ENCODE assay signal across 18 cellular contexts in genomic region chr9:126412945-126413344, GRCh38.
DNase-seq lines count a peak whose midpoint lies in the region; ATAC-seq lines count a peak whose summit lies in the region.
"Had no signal": no experiment of that assay in that cellular context is flagged by ENCODE, and none has a peak within 500 bp of the region (broad histone marks: within the 10 kb centered on the region; RNA-seq: fewer than 3 reads in every experiment).

No MANE protein-coding gene starts in this region.

- no peaks in the 10 kb centered on the region for H3K9me3 Mint-ChIP-seq in activated T-cell treated with anti-CD3 and anti-CD28 coated beads, Interleukin-2, amount 50 U/mL, for 4 hours
- H3K9me3 Mint-ChIP-seq in activated CD8-positive, alpha-beta T cell treated with anti-CD3 and anti-CD28 coated beads, Interleukin-2, amount 10 ng/mL, durations not matched to agents 7 days and 5 days (ENCODE audit: insufficient read depth): no peaks in the 10 kb centered on the region
- H3K9me3 Mint-ChIP-seq: activated T-cell treated with anti-CD3 and anti-CD28 coated beads, Interleukin-2, amount 50 U/mL, for 24 hours had no signal

- POLR2A ChIA-PET in activated CD8-positive, alpha-beta T cell treated with anti-CD3 and anti-CD28 coated beads, Interleukin-2, amount 10 ng/mL, durations not matched to agents 7 days and 5 days (lab: Charles Lee): interaction anchor here (1.0 kb wide), 1 partner anchor 57 kb away, joined by 4 read pairs; no protein-coding TSS in a partner anchor

- CTCF ChIA-PET in activated CD8-positive, alpha-beta T cell treated with anti-CD3 and anti-CD28 coated beads, Interleukin-2, amount 10 ng/mL, durations not matched to agents 7 days and 5 days (lab: Charles Lee): interaction anchor here (1.1 to 6.7 kb wide), 3 partner anchors 15 to 78 kb away, joined by 3 to 50 read pairs (median 6); no protein-coding TSS in a partner anchor

- H3K27me3 Mint-ChIP-seq in activated T-cell treated with anti-CD3 and anti-CD28 coated beads, Interleukin-2, amount 50 U/mL, for 4 hours (ENCODE audit: low read depth): no peaks in the 10 kb centered on the region
- no peaks in the 10 kb centered on the region for H3K27me3 Mint-ChIP-seq in activated CD8-positive, alpha-beta T cell treated with anti-CD3 and anti-CD28 coated beads, Interleukin-2, amount 10 ng/mL, durations not matched to agents 7 days and 5 days (ENCODE audit: low read depth)
- H3K27me3 Mint-ChIP-seq: activated T-cell treated with anti-CD3 and anti-CD28 coated beads, Interleukin-2, amount 50 U/mL, for 24 hours had no signal

- peak overlapping the region; percentile 97 for H3K27ac Mint-ChIP-seq in activated CD8-positive, alpha-beta T cell treated with anti-CD3 and anti-CD28 coated beads, Interleukin-2, amount 10 ng/mL, durations not matched to agents 7 days and 5 days

- H3K4me1 Mint-ChIP-seq in activated T-cell treated with anti-CD3 and anti-CD28 coated beads, Interleukin-2, amount 50 U/mL, for 4 hours (ENCODE audit: low read depth): peaks cover 36% of the 10 kb centered on the region
- peaks cover 64% of the 10 kb centered on the region for H3K4me1 Mint-ChIP-seq in activated CD8-positive, alpha-beta T cell treated with anti-CD3 and anti-CD28 coated beads, Interleukin-2, amount 10 ng/mL, durations not matched to agents 7 days and 5 days (ENCODE audit: low read depth)

- peaks cover 2% of the 10 kb centered on the region for H3K36me3 Mint-ChIP-seq in activated T-cell treated with anti-CD3 and anti-CD28 coated beads, Interleukin-2, amount 50 U/mL, for 4 hours (ENCODE audit: insufficient read depth)
- peaks cover 39% of the 10 kb centered on the region for H3K36me3 Mint-ChIP-seq in activated CD8-positive, alpha-beta T cell treated with anti-CD3 and anti-CD28 coated beads, Interleukin-2, amount 10 ng/mL, durations not matched to agents 7 days and 5 days (ENCODE audit: low read depth)

- H3K4me3 Mint-ChIP-seq in activated T-cell treated with anti-CD3 and anti-CD28 coated beads, Interleukin-2, amount 50 U/mL, for 4 hours: peak overlapping the region; percentile 15
- H3K4me3 Mint-ChIP-seq in activated CD8-positive, alpha-beta T cell treated with anti-CD3 and anti-CD28 coated beads, Interleukin-2, amount 10 ng/mL, durations not matched to agents 7 days and 5 days: no peak overlapping the region
- H3K4me3 Mint-ChIP-seq: activated T-cell treated with anti-CD3 and anti-CD28 coated beads, Interleukin-2, amount 50 U/mL, for 24 hours had no signal

- intact Hi-C loops in sciatic nerve (cut with DNase I): no loop called here

- no peak for ATAC-seq in activated T-cell treated with anti-CD3 and anti-CD28 coated beads, Interleukin-2, amount 50 U/mL, for 4 hours
- no peak for ATAC-seq in activated CD8-positive, alpha-beta T cell treated with anti-CD3 and anti-CD28 coated beads, Interleukin-2, amount 10 ng/mL, durations not matched to agents 7 days and 5 days
- ATAC-seq in sciatic nerve: no peak
- ATAC-seq in stimulated activated naive CD8-positive, alpha-beta T cell treated with anti-CD3 and anti-CD28 coated beads, Interleukin-15, Interleukin-2, amounts not matched to agents 100 U/mL and 50 U/mL, for 24 hours: no peak
- ATAC-seq: GM12878, lower lobe of right lung, right cardiac atrium had no signal

- DNase-seq in activated T-cell treated with anti-CD3 and anti-CD28 coated beads, Interleukin-2, amount 50 U/mL, for 4 hours: no peak
- DNase-seq in activated T-cell treated with anti-CD3 and anti-CD28 coated beads, Interleukin-2, amount 50 U/mL, for 48 hours: no peak
- DNase-seq in EH (ENCODE audit: low read depth) (peak; percentile 31), sciatic nerve (ENCODE audit: low spot score) (peak; percentile 9), GM03348 (ENCODE audit: low spot score) (no peak)
- no peak for DNase-seq in activated CD8-positive, alpha-beta T cell treated with anti-CD3 and anti-CD28 coated beads, Interleukin-2, amount 10 ng/mL, durations not matched to agents 7 days and 5 days
- no peak for DNase-seq in stimulated activated naive CD8-positive, alpha-beta T cell treated with anti-CD3 and anti-CD28 coated beads, Interleukin-15, Interleukin-2, amounts not matched to agents 100 U/mL and 50 U/mL, for 24 hours
- DNase-seq: activated CD4-positive, alpha-beta T cell treated with anti-CD3 and anti-CD28 coated beads, Interleukin-2, amount 50 U/mL, for 1 hour; activated T-cell treated with anti-CD3 and anti-CD28 coated beads, Interleukin-2, amount 50 U/mL, for 24 hours; adrenal gland; cortex of kidney; hippocampal formation; lower lobe of right lung; NCI-H1048; NCI-H2171 treated with DMSO at 0.1 percent for 48 hours; right cardiac atrium; testis had no signal

Comparison
In these comparisons a context has a peak if more than half of its experiments do, and no peak if none do; other contexts are left out.
1. DNase-seq: peak in EH (single experiment) and sciatic nerve (single experiment); none in activated T-cell treated with anti-CD3 and anti-CD28 coated beads, Interleukin-2, amount 50 U/mL, for 4 hours (single experiment), activated T-cell treated with anti-CD3 and anti-CD28 coated beads, Interleukin-2, amount 50 U/mL, for 48 hours (0 of 2), activated CD8-positive, alpha-beta T cell treated with anti-CD3 and anti-CD28 coated beads, Interleukin-2, amount 10 ng/mL, durations not matched to agents 7 days and 5 days (single experiment), stimulated activated naive CD8-positive, alpha-beta T cell treated with anti-CD3 and anti-CD28 coated beads, Interleukin-15, Interleukin-2, amounts not matched to agents 100 U/mL and 50 U/mL, for 24 hours (single experiment) and GM03348 (single experiment).